ENCODE assay signal across 15 cellular contexts in genomic region chrX:727738-728621, GRCh38.
DNase-seq lines count a peak whose midpoint lies in the region; TF ChIP-seq lines count a peak whose summit lies in the region.
"Had no signal": no experiment of that assay in that cellular context is flagged by ENCODE, and none has a peak within 500 bp of the region (broad histone marks: within the 10 kb centered on the region; RNA-seq: fewer than 3 reads in every experiment).

No MANE protein-coding gene starts in this region.

- no peak overlapping the region for H3K27ac ChIP-seq in iPS DF 6.9 (ENCODE audit: low read length)
- no peak overlapping the region for H3K27ac ChIP-seq in transverse colon
- no peak overlapping the region for H3K27ac ChIP-seq in uterus
- H3K27ac ChIP-seq: breast epithelium, SK-N-MC, upper lobe of left lung had no signal

- intact Hi-C loops in transverse colon (cut with DNase I; ENCODE audit: low total_unique reads) (no loop called here), uterus (cut with DNase I; ENCODE audit: low total_unique reads) (no loop called here)

- no peak for TF ChIP-seq EP300 in transverse colon (IDR thresholded peaks at IDR 0.05; ENCODE audit: low read depth)

- no CpG with 5 or more reads among the region's 22 CpGs for WGBS in iPS DF 6.9 (ENCODE audit: insufficient coverage, insufficient read length)
- WGBS in transverse colon (ENCODE audit: low coverage in 1 of 2), 2 donors: 56% methylated on average over 22 of the region's 22 CpGs; no CpG with 5 or more reads in 1 of the 2 donors

- TF ChIP-seq CTCF in AG09319 (IDR thresholded peaks at IDR 0.05; ENCODE audit: low read depth, low read length) (peak; percentile 0; the same call in 1 of the 2 replicates), transverse colon (IDR thresholded peaks at IDR 0.05) (no peak), uterus (IDR thresholded peaks at IDR 0.05) (no peak)

- no peak for TF ChIP-seq POLR2A in transverse colon (IDR thresholded peaks at IDR 0.05)
- no peak for TF ChIP-seq POLR2A in uterus (IDR thresholded peaks at IDR 0.05)

- no peaks in the 10 kb centered on the region for H3K27me3 ChIP-seq in H7 (ENCODE audit: control insufficient read depth, insufficient read depth, low read length)
- H3K27me3 ChIP-seq in iPS DF 6.9 (ENCODE audit: control insufficient read depth, insufficient read depth, low read length): no peaks in the 10 kb centered on the region
- no peaks in the 10 kb centered on the region for H3K27me3 ChIP-seq in transverse colon
- H3K27me3 ChIP-seq in uterus: no peaks in the 10 kb centered on the region
- H3K27me3 ChIP-seq: breast epithelium, upper lobe of left lung had no signal

- H3K4me3 ChIP-seq in H7 (ENCODE audit: insufficient read depth, low read depth, low read length): no peak overlapping the region
- H3K4me3 ChIP-seq in iPS DF 6.9 (ENCODE audit: low read length): no peak overlapping the region
- no peak overlapping the region for H3K4me3 ChIP-seq in transverse colon
- H3K4me3 ChIP-seq in uterus: no peak overlapping the region
- H3K4me3 ChIP-seq: breast epithelium, SK-N-MC, upper lobe of left lung had no signal

- DNase-seq in AG09319 (ENCODE audit: extremely low read depth, low read depth) (no peak), H7 (peak; percentile 68), RKO (ENCODE audit: low spot score) (peak; percentile 54), iPS DF 6.9 (ENCODE audit: low read depth, low spot score) (peak; percentile 31), transverse colon (no peak), uterus (no peak), NCI-H226 (no peak), NOMO-1 (lab: John Stamatoyannopoulos, UW; ENCODE audit: unreplicated experiment in 2 of 2) (no peak)
- DNase-seq: activated CD4-positive, alpha-beta T cell treated with anti-CD3 and anti-CD28 coated beads for 4 hours; activated effector memory CD4-positive, alpha-beta T cell treated with anti-CD3 and anti-CD28 coated beads, Interleukin-2, amount 50 U/mL, for 16 hours; erythroblast; NCI-H2171; upper lobe of left lung had no signal

- H3K4me1 ChIP-seq in iPS DF 6.9 (ENCODE audit: control insufficient read depth, insufficient read depth, low read length) (no peaks in the 10 kb centered on the region), transverse colon (no peaks in the 10 kb centered on the region), uterus (no peaks in the 10 kb centered on the region)
- H3K4me1 ChIP-seq: breast epithelium, upper lobe of left lung had no signal

- H3K36me3 ChIP-seq in H7 (replicated peaks; ENCODE audit: control insufficient read depth, insufficient read depth, low read length) (no peaks in the 10 kb centered on the region), iPS DF 6.9 (ENCODE audit: control insufficient read depth, insufficient read depth, low read length) (no peaks in the 10 kb centered on the region), transverse colon (no peaks in the 10 kb centered on the region), uterus (no peaks in the 10 kb centered on the region)
- H3K36me3 ChIP-seq: breast epithelium, upper lobe of left lung had no signal

- H3K9me3 ChIP-seq in iPS DF 6.9 (ENCODE audit: control insufficient read depth, insufficient read depth, low read length): no peaks in the 10 kb centered on the region
- H3K9me3 ChIP-seq in transverse colon: peaks cover 0 to 7% of the 10 kb centered on the region in 2 donors
- no peaks in the 10 kb centered on the region for H3K9me3 ChIP-seq in uterus

- in situ Hi-C loops in transverse colon (cut with MboI; ENCODE audit: low pct_ligation_motif_present in 1 of 4, low pct_unique_long_range_greater_than_20kb in 1 of 4, low sequenced_read_pairs in 3 of 4): no loop called here

Comparison
In these comparisons a context has a peak if more than half of its experiments do, and no peak if none do; other contexts are left out.
1. DNase-seq: peak in H7 (single experiment), RKO (single experiment) and iPS DF 6.9 (single experiment); none in AG09319 (single experiment), transverse colon (single experiment), uterus (0 of 2), NCI-H226 (single experiment) and NOMO-1 (0 of 2).